In the genomic region with DNA sequence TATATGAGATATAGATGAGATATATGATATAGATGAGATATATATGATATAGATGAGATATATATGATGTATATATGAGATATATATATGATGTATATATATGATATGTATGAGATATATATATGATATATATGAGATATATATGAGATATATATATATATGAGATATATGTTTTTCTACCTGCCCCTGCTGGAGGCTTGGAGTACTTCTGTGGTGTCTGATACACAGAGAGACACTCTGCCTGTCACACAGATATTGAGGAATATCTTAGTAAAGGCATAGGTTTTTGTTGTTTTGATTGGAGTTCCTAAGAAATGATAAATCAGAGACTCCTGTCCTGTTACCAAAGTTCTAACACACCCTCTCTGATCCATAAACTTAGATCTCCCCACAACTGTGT, we compare ENCODE assay signal across 34 cellular contexts. TPM values are rescaled to one million over a fixed set of nuclear protein-coding genes. Genes with fewer than 3 reads are reported as not detected.
DNase-seq lines count a peak whose midpoint lies in the region; ATAC-seq and TF ChIP-seq lines count a peak whose summit lies in the region.
"Had no signal": no experiment of that assay in that cellular context is flagged by ENCODE, and none has a peak within 500 bp of the region (broad histone marks: within the 10 kb centered on the region; RNA-seq: fewer than 3 reads in every experiment).

No MANE protein-coding gene starts in this region.

- peak; percentile 13 for DNase-seq in NOMO-1 treated with DMSO at 0.1 percent for 48 hours (lab: John Stamatoyannopoulos, UW; ENCODE audit: unreplicated experiment)
- no peak for DNase-seq in NOMO-1 treated with dmso at 0.1 percent for 144 hours (lab: John Stamatoyannopoulos, UW; ENCODE audit: unreplicated experiment)
- DNase-seq in HCT116 (ENCODE audit: low read depth, low spot score) = no peak
- DNase-seq in osteoblast (ENCODE audit: insufficient read length, low spot score, missing footprints) = no peak
- no peak for DNase-seq in Caco-2
- DNase-seq in NAMALWA (ENCODE audit: low spot score) = no peak
- DNase-seq: activated CD4-positive, alpha-beta T cell treated with anti-CD3 and anti-CD28 coated beads for 4 hours; activated CD8-positive, alpha-beta memory T cell treated with anti-CD3 and anti-CD28 coated beads for 24 hours; activated gamma-delta T cell; activated naive CD8-positive, alpha-beta T cell treated with anti-CD3 and anti-CD28 coated beads for 36 hours; activated T-cell treated with anti-CD3 and anti-CD28 coated beads for 4 hours; anterior cingulate cortex; CD8-positive, alpha-beta memory T cell; central memory CD4-positive, alpha-beta T cell; DMS79; GDM1; hippocampal formation; left cardiac atrium; mesendoderm; NCI-H1092; NCI-H1694; NCI-H446; NCI-H748 treated with DMSO at 0.1 percent for 48 hours; retina; RPMI8226; stimulated activated CD4-positive, alpha-beta T cell treated with anti-CD3 and anti-CD28 coated beads, Interleukin-2, amount 100 ng/mL, for 24 hours; stimulated activated naive CD8-positive, alpha-beta T cell treated with anti-CD3 and anti-CD28 coated beads, Interleukin-15, amount 100 ng/mL, for 72 hours; WERI-Rb-1 had no signal

- no peaks in the 10 kb centered on the region for H3K9me3 Mint-ChIP-seq in dendritic cell treated with granulocyte-macrophage colony-stimulating factor and Interleukin-4, amounts not matched to agents 40 ng/mL and 50 ng/mL, for 4 days
- H3K9me3 Mint-ChIP-seq in Caco-2 (ENCODE audit: unreplicated experiment) = no peaks in the 10 kb centered on the region
- H3K9me3 Mint-ChIP-seq: activated naive CD8-positive, alpha-beta T cell treated with anti-CD3 and anti-CD28 coated beads for 36 hours; neural progenitor cell; stimulated activated naive CD8-positive, alpha-beta T cell treated with anti-CD3 and anti-CD28 coated beads, Interleukin-15, amount 100 ng/mL, for 72 hours had no signal

- peak in 2 of 3 experiments; percentile 24 to 25; a peak in 1 of 6 replicates for TF ChIP-seq CTCF in HCT116 (IDR thresholded peaks at IDR 0.05 in 2 of 3, conservative IDR thresholded peaks at IDR 0.05 in 1 of 3; ENCODE audit: borderline replicate concordance in 1 of 3, insufficient read depth in 1 of 3, low read depth in 2 of 3, low read length in 2 of 3)
- TF ChIP-seq CTCF in osteoblast (IDR thresholded peaks at IDR 0.05; ENCODE audit: extremely low read depth, low read depth, low read length) = peak; percentile 28
- TF ChIP-seq CTCF in Caco-2 (IDR thresholded peaks at IDR 0.05; ENCODE audit: insufficient read depth in 1 of 2, low read depth in 1 of 2, low read length in 1 of 2, severe bottlenecking in 1 of 2, unreplicated experiment in 1 of 2) = no peak

- RAD21 ChIA-PET in HCT116 (lab: Charles Lee; ENCODE audit: low non-redundant PET in 1 of 2, low total read pairs in 2 of 2, uncharacterized antibody in 2 of 2, unreplicated experiment in 2 of 2) = no interaction called here

- no peaks in the 10 kb centered on the region for H3K27me3 Mint-ChIP-seq in dendritic cell treated with granulocyte-macrophage colony-stimulating factor and Interleukin-4, amounts not matched to agents 40 ng/mL and 50 ng/mL, for 4 days
- H3K27me3 Mint-ChIP-seq in Caco-2 (ENCODE audit: insufficient read depth, unreplicated experiment) = no peaks in the 10 kb centered on the region
- H3K27me3 Mint-ChIP-seq: activated naive CD8-positive, alpha-beta T cell treated with anti-CD3 and anti-CD28 coated beads for 36 hours; stimulated activated naive CD8-positive, alpha-beta T cell treated with anti-CD3 and anti-CD28 coated beads, Interleukin-15, amount 100 ng/mL, for 72 hours had no signal

- H3K4me3 Mint-ChIP-seq in dendritic cell treated with granulocyte-macrophage colony-stimulating factor and Interleukin-4, amounts not matched to agents 40 ng/mL and 50 ng/mL, for 4 days = no peak overlapping the region
- no peak overlapping the region for H3K4me3 Mint-ChIP-seq in Caco-2 (ENCODE audit: unreplicated experiment)
- H3K4me3 Mint-ChIP-seq: activated naive CD8-positive, alpha-beta T cell treated with anti-CD3 and anti-CD28 coated beads for 36 hours; CD8-positive, alpha-beta memory T cell; GM23338; neural progenitor cell; stimulated activated naive CD8-positive, alpha-beta T cell treated with anti-CD3 and anti-CD28 coated beads, Interleukin-15, amount 100 ng/mL, for 72 hours had no signal

- H3K36me3 ChIP-seq in HCT116 (ENCODE audit: control insufficient read depth in 1 of 2, insufficient read depth in 2 of 2, low read length in 2 of 2) (no peaks in the 10 kb centered on the region), osteoblast (ENCODE audit: insufficient read depth, low read length) (no peaks in the 10 kb centered on the region), Caco-2 (ENCODE audit: control insufficient read depth, insufficient read depth, low read length) (no peaks in the 10 kb centered on the region)
- H3K36me3 ChIP-seq: neural progenitor cell, SJSA1 had no signal

- BruUV-seq in HCT116 (replicated peaks; lab: Mats Ljungman, UMichigan) (no TSS peak), Caco-2 (replicated peaks; lab: Mats Ljungman, UMichigan) (no TSS peak)

- no peak overlapping the region for H3K27ac ChIP-seq in HCT116 (ENCODE audit: low read depth, low read length)
- H3K27ac ChIP-seq in osteoblast (ENCODE audit: low read depth, low read length) = no peak overlapping the region
- H3K27ac ChIP-seq: neural progenitor cell, parathyroid adenoma, SJSA1, WERI-Rb-1 had no signal

- H3K79me2 ChIP-seq in HCT116 (ENCODE audit: insufficient read depth, low read length) (no peaks in the 10 kb centered on the region), osteoblast (ENCODE audit: insufficient read depth, low read length) (no peaks in the 10 kb centered on the region)
- H3K79me2 ChIP-seq: parathyroid adenoma had no signal

- no peaks in the 10 kb centered on the region for H3K4me1 ChIP-seq in HCT116 (ENCODE audit: control insufficient read depth in 1 of 2, insufficient read depth in 2 of 2, low read length in 2 of 2)
- no peaks in the 10 kb centered on the region for H3K4me1 ChIP-seq in osteoblast (ENCODE audit: insufficient read depth, low read length)
- no peaks in the 10 kb centered on the region for H3K4me1 ChIP-seq in Caco-2
- H3K4me1 ChIP-seq: neural progenitor cell, parathyroid adenoma, SJSA1 had no signal

- H2AFZ ChIP-seq in HCT116 (ENCODE audit: low read depth, low read length, poor library complexity, severe bottlenecking) = no peak overlapping the region
- H2AFZ ChIP-seq in osteoblast (ENCODE audit: low read length) = no peak overlapping the region
- H2AFZ ChIP-seq: GM23338, neural progenitor cell, parathyroid adenoma had no signal

- no peaks in the 10 kb centered on the region for H4K20me1 ChIP-seq in HCT116 (ENCODE audit: insufficient read depth)
- H4K20me1 ChIP-seq in osteoblast (ENCODE audit: insufficient read depth, low read length) = no peaks in the 10 kb centered on the region

- H3K27ac Mint-ChIP-seq in dendritic cell treated with granulocyte-macrophage colony-stimulating factor and Interleukin-4, amounts not matched to agents 40 ng/mL and 50 ng/mL, for 4 days = peak overlapping the region; percentile 32
- H3K27ac Mint-ChIP-seq in Caco-2 (ENCODE audit: unreplicated experiment) = no peak overlapping the region
- H3K27ac Mint-ChIP-seq: activated naive CD8-positive, alpha-beta T cell treated with anti-CD3 and anti-CD28 coated beads for 36 hours; CD8-positive, alpha-beta memory T cell; GM23338; neural progenitor cell had no signal

- intact Hi-C loops in HCT116 (cut with micrococcal nuclease) = no loop called here
- intact Hi-C loops in dendritic cell treated with granulocyte-macrophage colony-stimulating factor and Interleukin-4, amounts not matched to agents 40 ng/mL and 50 ng/mL, for 4 days (cut with micrococcal nuclease) = no loop called here
- intact Hi-C loops in Caco-2 (cut with micrococcal nuclease; ENCODE audit: unreplicated experiment) = no loop called here

- no peak for TF ChIP-seq POLR2A in HCT116 (IDR thresholded peaks at IDR 0.05; ENCODE audit: borderline replicate concordance, extremely low read depth, insufficient read depth, insufficient read length)

- TF ChIP-seq RAD21 in HCT116 (IDR thresholded peaks at IDR 0.05; ENCODE audit: low read depth) = no peak

- H3K4me3 ChIP-seq in HCT116 (replicated peaks in 1 of 2; ENCODE audit: low read depth in 1 of 2, low read length in 2 of 2) = no peak overlapping the region
- H3K4me3 ChIP-seq in osteoblast (ENCODE audit: insufficient read depth, low read length) = no peak overlapping the region
- no peak overlapping the region for H3K4me3 ChIP-seq in Caco-2 (ENCODE audit: low read depth, low read length)
- H3K4me3 ChIP-seq: GM23338, neural progenitor cell, SJSA1 had no signal

- H3K36me3 Mint-ChIP-seq in dendritic cell treated with granulocyte-macrophage colony-stimulating factor and Interleukin-4, amounts not matched to agents 40 ng/mL and 50 ng/mL, for 4 days (ENCODE audit: low read depth) = no peaks in the 10 kb centered on the region
- peaks cover 14% of the 10 kb centered on the region for H3K36me3 Mint-ChIP-seq in Caco-2 (ENCODE audit: insufficient read depth, unreplicated experiment)
- H3K36me3 Mint-ChIP-seq: activated naive CD8-positive, alpha-beta T cell treated with anti-CD3 and anti-CD28 coated beads for 36 hours; CD8-positive, alpha-beta memory T cell had no signal

- H3K27me3 ChIP-seq in HCT116 (ENCODE audit: insufficient read depth, low read length) (no peaks in the 10 kb centered on the region), osteoblast (ENCODE audit: insufficient read depth, low read length) (no peaks in the 10 kb centered on the region), Caco-2 (replicated peaks; ENCODE audit: control insufficient read depth, insufficient read depth, low read length) (no peaks in the 10 kb centered on the region)
- H3K27me3 ChIP-seq: neural progenitor cell, SJSA1 had no signal

- H3K9me3 ChIP-seq in HCT116 (ENCODE audit: control insufficient read depth in 1 of 2, insufficient read depth in 1 of 2, low read depth in 1 of 2, low read length in 2 of 2) (no peaks in the 10 kb centered on the region), osteoblast (ENCODE audit: low read depth, low read length) (no peaks in the 10 kb centered on the region), Caco-2 (no peaks in the 10 kb centered on the region)
- H3K9me3 ChIP-seq: SJSA1 had no signal

- CTCF ChIA-PET in HCT116 (lab: Charles Lee) = no interaction called here
- CTCF ChIA-PET in Caco-2 (lab: Charles Lee) = no interaction called here

- H3K9ac ChIP-seq in HCT116 (ENCODE audit: low read length) = no peak overlapping the region
- H3K9ac ChIP-seq: neural progenitor cell, parathyroid adenoma had no signal

- peaks cover 11% of the 10 kb centered on the region for H3K4me1 Mint-ChIP-seq in dendritic cell treated with granulocyte-macrophage colony-stimulating factor and Interleukin-4, amounts not matched to agents 40 ng/mL and 50 ng/mL, for 4 days (ENCODE audit: low read depth)
- H3K4me1 Mint-ChIP-seq in Caco-2 (ENCODE audit: low read depth, unreplicated experiment) = no peaks in the 10 kb centered on the region
- H3K4me1 Mint-ChIP-seq: activated naive CD8-positive, alpha-beta T cell treated with anti-CD3 and anti-CD28 coated beads for 36 hours; CD8-positive, alpha-beta memory T cell; GM23338; neural progenitor cell; stimulated activated naive CD8-positive, alpha-beta T cell treated with anti-CD3 and anti-CD28 coated beads, Interleukin-15, amount 100 ng/mL, for 72 hours had no signal

- H3K4me2 ChIP-seq in HCT116 (ENCODE audit: low read length) = no peak overlapping the region
- H3K4me2 ChIP-seq in osteoblast (ENCODE audit: insufficient read depth, low read length) = no peak overlapping the region
- H3K4me2 ChIP-seq: GM23338, neural progenitor cell had no signal

- no peaks in the 10 kb centered on the region for H3K9me2 ChIP-seq in HCT116 (ENCODE audit: insufficient read depth)

- POLR2A ChIA-PET in HCT116 (lab: Charles Lee) (no interaction called here), Caco-2 (lab: Charles Lee) (no interaction called here)

- peak; percentile 50; the same call in 1 of the 2 replicates for ATAC-seq in HCT116
- no peak for ATAC-seq in HG03196 (IDR thresholded peaks at IDR 0.05; ENCODE audit: unreplicated experiment)
- ATAC-seq: GM23338; left cardiac atrium; stimulated activated naive CD8-positive, alpha-beta T cell treated with anti-CD3 and anti-CD28 coated beads, Interleukin-15, amount 100 ng/mL, for 72 hours had no signal

RNA-seq across cellular contexts. Expression of gene TMEM41A, which starts 43.0 kb away (rescaled TPM):
- total RNA-seq in HCT116 (2021; ENCODE audit: unreplicated experiment) = 25.4 TPM
- polyA plus RNA-seq in HCT116 (2012) = 13.6 and 15.3 TPM in 2 replicates
- total RNA-seq in osteoblast = 10.5 and 11.8 TPM in 2 replicates
- total RNA-seq in Caco-2 (2022) = 39.0 and 39.4 TPM in 2 replicates

Comparison
In these comparisons a context has a peak if more than half of its experiments do, and no peak if none do; other contexts are left out.
1. CTCF ChIP-seq: peak in HCT116 (2 of 3) and osteoblast (single experiment); none in Caco-2 (0 of 2).